ENCODE assay signal across 8 cellular contexts in genomic region chr3:196207159-196207832, GRCh38. TPM values are rescaled to one million over a fixed set of nuclear protein-coding genes. Genes with fewer than 3 reads are reported as not detected.
DNase-seq lines count a peak whose midpoint lies in the region; ATAC-seq and TF ChIP-seq lines count a peak whose summit lies in the region.

No MANE protein-coding gene starts in this region.

- H3K27ac ChIP-seq in HEK293 (ENCODE audit: extremely low read depth, low read depth, low read length): no peak overlapping the region
- no peak overlapping the region for H3K27ac ChIP-seq in heart left ventricle
- H3K27ac ChIP-seq in gastrocnemius medialis: no peak overlapping the region

- H3K4me1 ChIP-seq in HEK293 (ENCODE audit: control insufficient read depth, insufficient read depth, low read length) (no peaks in the 10 kb centered on the region), heart left ventricle (peaks cover 0 to 10% (median 0%) of the 10 kb centered on the region in 12 donors), gastrocnemius medialis (no peaks in the 10 kb centered on the region)

- H3K9me3 Mint-ChIP-seq in activated T-cell treated with anti-CD3 and anti-CD28 coated beads, Interleukin-2, amount 50 U/mL, for 4 hours: no peaks in the 10 kb centered on the region

- H3K27me3 Mint-ChIP-seq in activated T-cell treated with anti-CD3 and anti-CD28 coated beads, Interleukin-2, amount 50 U/mL, for 4 hours (ENCODE audit: low read depth): no peaks in the 10 kb centered on the region

- no peaks in the 10 kb centered on the region for H3K9me3 ChIP-seq in HEK293 (ENCODE audit: control insufficient read depth, insufficient read depth, low read depth, low read length)
- no peaks in the 10 kb centered on the region for H3K9me3 ChIP-seq in heart left ventricle
- no peaks in the 10 kb centered on the region for H3K9me3 ChIP-seq in gastrocnemius medialis

- H3K4me3 Mint-ChIP-seq in activated T-cell treated with anti-CD3 and anti-CD28 coated beads, Interleukin-2, amount 50 U/mL, for 4 hours: peak overlapping the region; percentile 49

- peaks cover 0 to 6% (median 0%) of the 10 kb centered on the region in 9 donors for H3K27me3 ChIP-seq in heart left ventricle
- H3K27me3 ChIP-seq in gastrocnemius medialis: peaks cover 5 to 17% (median 14%) of the 10 kb centered on the region in 3 donors

- H3K36me3 Mint-ChIP-seq in activated T-cell treated with anti-CD3 and anti-CD28 coated beads, Interleukin-2, amount 50 U/mL, for 4 hours (ENCODE audit: insufficient read depth): no peaks in the 10 kb centered on the region

- CTCF ChIA-PET in HEK293 (lab: Yijun Ruan, JAX): interaction anchor here (0.5 to 0.9 kb wide), 2 partner anchors 12 to 280 kb away, joined by 3 to 4 read pairs; no protein-coding TSS in a partner anchor

- 9 to 35% (median 17%) methylated on average over 10 to 61 of the region's 70 CpGs for WGBS in heart left ventricle, 4 donors

- H3K36me3 ChIP-seq in HEK293 (ENCODE audit: control insufficient read depth in 2 of 2, insufficient read depth in 1 of 2, low read length in 2 of 2): no peaks in the 10 kb centered on the region
- no peaks in the 10 kb centered on the region for H3K36me3 ChIP-seq in heart left ventricle
- no peaks in the 10 kb centered on the region for H3K36me3 ChIP-seq in gastrocnemius medialis

- H3K4me3 ChIP-seq in HEK293 (ENCODE audit: low read depth, low read length): peak overlapping the region; percentile 7; the same call in 1 of the 2 replicates
- H3K4me3 ChIP-seq in heart left ventricle: peak overlapping the region in 6 of 12 donors; percentile 14 to 37 (median 21)
- H3K4me3 ChIP-seq in gastrocnemius medialis: peak overlapping the region in 3 of 4 donors; percentile 25 to 60 (median 45)

- POLR2A ChIA-PET in HEK293 (lab: Yijun Ruan, JAX): no interaction called here

- intact Hi-C loops in heart left ventricle (cut with DNase I) (no loop called here), gastrocnemius medialis (cut with DNase I; ENCODE audit: low total_unique reads) (no loop called here)

- peak; percentile 41 to 45 for ATAC-seq in activated T-cell treated with anti-CD3 and anti-CD28 coated beads, Interleukin-2, amount 50 U/mL, for 4 hours
- peak in 3 of 4 donors; percentile 12 to 49 (median 15) for ATAC-seq in heart left ventricle
- ATAC-seq in gastrocnemius medialis: no peak
- no peak for ATAC-seq in HG03097 (IDR thresholded peaks at IDR 0.05; ENCODE audit: low FRiP score, unreplicated experiment)
- ATAC-seq in HG03354 (IDR thresholded peaks at IDR 0.05; ENCODE audit: poor library complexity, severe bottlenecking, unreplicated experiment): no peak

- TF ChIP-seq POLR2A in heart left ventricle (IDR thresholded peaks at IDR 0.05): no peak
- TF ChIP-seq POLR2A in gastrocnemius medialis (IDR thresholded peaks at IDR 0.05): no peak

- H3K4me1 Mint-ChIP-seq in activated T-cell treated with anti-CD3 and anti-CD28 coated beads, Interleukin-2, amount 50 U/mL, for 4 hours (ENCODE audit: low read depth): peaks cover 18% of the 10 kb centered on the region

- TF ChIP-seq CTCF in HEK293 (tag by site-specific recombination; IDR thresholded peaks at IDR 0.05): no peak
- TF ChIP-seq CTCF in heart left ventricle (IDR thresholded peaks at IDR 0.05): no peak
- TF ChIP-seq CTCF in gastrocnemius medialis (IDR thresholded peaks at IDR 0.05 in 4 of 5, conservative IDR thresholded peaks at IDR 0.05 in 1 of 5): no peak

- DNase-seq in activated T-cell treated with anti-CD3 and anti-CD28 coated beads, Interleukin-2, amount 50 U/mL, for 4 hours: no peak
- DNase-seq in heart left ventricle: peak in 1 of 5 donors; percentile 3
- DNase-seq in gastrocnemius medialis: no peak
- no peak for DNase-seq in KG1 (lab: John Stamatoyannopoulos, UW)
- no peak for DNase-seq in NCI-H446 treated with DMSO at 0.1 percent for 48 hours (lab: John Stamatoyannopoulos, UW)

- in situ Hi-C loops in gastrocnemius medialis (cut with MboI; ENCODE audit: low sequenced_read_pairs in 4 of 4): no loop called here

TF ChIP-seq in HEK293, 187 proteins besides CTCF, POLR2A, EP300 and RAD21:
- peak; percentile 65; the same call in 1 of the 2 replicates for TF ChIP-seq ZNF121 (tag by site-specific recombination; IDR thresholded peaks at IDR 0.05)
- 0 out of 2 replicates have a peak, but pooled peaks have one; percentile 18 for TF ChIP-seq KLF8 (tag by site-specific recombination; IDR thresholded peaks at IDR 0.05)
- no peak for TF ChIP-seq ZNF292 (tag by site-specific recombination; IDR thresholded peaks at IDR 0.05; ENCODE audit: borderline replicate concordance, low read depth)
- TF ChIP-seq ZNF223 (tag by site-specific recombination; IDR thresholded peaks at IDR 0.05): no peak

RNA-seq across cellular contexts. Expression of gene ZDHHC19, which starts 3.9 kb away (rescaled TPM):
- total RNA-seq in activated T-cell treated with anti-CD3 and anti-CD28 coated beads, Interleukin-2, amount 50 U/mL, for 4 hours: not detected
- not detected for total RNA-seq in heart left ventricle
- under 1 TPM in 1 of 2 donors, not detected in 1; 0.30 TPM for polyA plus RNA-seq in heart left ventricle
- total RNA-seq in gastrocnemius medialis: not detected

RNA-seq across cellular contexts. Expression of gene SLC51A, which starts 9.0 kb away (rescaled TPM):
- total RNA-seq in activated T-cell treated with anti-CD3 and anti-CD28 coated beads, Interleukin-2, amount 50 U/mL, for 4 hours: not detected
- 1 to 10 TPM in 1 of 9 donors, under 1 TPM in 1, not detected in 7; 0.83 to 1.9 TPM for total RNA-seq in heart left ventricle
- under 1 TPM; 0.18 to 0.72 TPM for polyA plus RNA-seq in heart left ventricle
- 1 to 10 TPM in 1 of 4 donors, under 1 TPM in 1, not detected in 2; 0.39 to 1.4 TPM for total RNA-seq in gastrocnemius medialis

Comparison
In these comparisons a context has a peak if more than half of its experiments do, and no peak if none do; other contexts are left out.
1. ATAC-seq: peak in activated T-cell treated with anti-CD3 and anti-CD28 coated beads, Interleukin-2, amount 50 U/mL, for 4 hours (2 of 2) and heart left ventricle (3 of 4); none in gastrocnemius medialis (0 of 2), HG03097 (single experiment) and HG03354 (single experiment).